In genomic region chr16:86748643-86749042, GRCh38 we compare ENCODE assay signal across 20 cellular contexts.
DNase-seq lines count a peak whose midpoint lies in the region; ATAC-seq and TF ChIP-seq lines count a peak whose summit lies in the region.
"Had no signal": no experiment of that assay in that cellular context is flagged by ENCODE, and none has a peak within 500 bp of the region (broad histone marks: within the 10 kb centered on the region; RNA-seq: fewer than 3 reads in every experiment).

No MANE protein-coding gene starts in this region.

- no peaks in the 10 kb centered on the region for H3K79me1 ChIP-seq in neuronal stem cell (ENCODE audit: low read depth, low read length)

- no peaks in the 10 kb centered on the region for H3K4me1 Mint-ChIP-seq in activated CD4-positive, alpha-beta memory T cell treated with anti-CD3 and anti-CD28 coated beads for 36 hours (ENCODE audit: low read depth)
- H3K4me1 Mint-ChIP-seq: CD4-positive, alpha-beta memory T cell had no signal

- no peak overlapping the region for H3K9ac ChIP-seq in neuronal stem cell (ENCODE audit: low read depth, low read length, poor library complexity)

- no peak overlapping the region for H2BK12ac ChIP-seq in neuronal stem cell (ENCODE audit: low read length)

- H3K27me3 ChIP-seq in SJCRH30 (no peaks in the 10 kb centered on the region), neuronal stem cell (ENCODE audit: control insufficient read depth in 3 of 3, insufficient read depth in 3 of 3, low read depth in 1 of 3, low read length in 3 of 3) (no peaks in the 10 kb centered on the region), spleen (replicated peaks in 1 of 7) (peaks cover 0 to 5% (median 0%) of the 10 kb centered on the region in 7 donors), BE2C (peaks cover 7% of the 10 kb centered on the region)

- H3K4me1 ChIP-seq in SJCRH30 (peaks cover 12% of the 10 kb centered on the region), neuronal stem cell (ENCODE audit: control insufficient read depth in 2 of 2, insufficient read depth in 1 of 2, low read depth in 1 of 2, low read length in 2 of 2) (peaks cover 0 to 4% of the 10 kb centered on the region in 2 donors), spleen (no peaks in the 10 kb centered on the region), BE2C (no peaks in the 10 kb centered on the region)

- H2AK5ac ChIP-seq in neuronal stem cell (ENCODE audit: low read depth, low read length), result peak overlapping the region; percentile 52

- H2BK5ac ChIP-seq in neuronal stem cell (ENCODE audit: low read length), result no peak overlapping the region

- intact Hi-C loops in spleen (cut with DNase I; ENCODE audit: low total_unique reads), result no loop called here
- intact Hi-C loops in activated CD4-positive, alpha-beta memory T cell treated with anti-CD3 and anti-CD28 coated beads for 36 hours (cut with micrococcal nuclease), result no loop called here

- TF ChIP-seq POLR2A in spleen (IDR thresholded peaks at IDR 0.05), result no peak

- H3K23ac ChIP-seq in neuronal stem cell (ENCODE audit: low read depth, low read length, poor library complexity), result no peak overlapping the region

- POLR2A ChIA-PET in activated CD4-positive, alpha-beta memory T cell treated with anti-CD3 and anti-CD28 coated beads for 36 hours (lab: Charles Lee), result no interaction called here

- no peaks in the 10 kb centered on the region for H3K9me3 Mint-ChIP-seq in activated CD4-positive, alpha-beta memory T cell treated with anti-CD3 and anti-CD28 coated beads for 36 hours

- H3K4me2 ChIP-seq in neuronal stem cell (ENCODE audit: insufficient read depth, low read length, poor library complexity, severe bottlenecking), result no peak overlapping the region

- DNase-seq in ELF-1 (ENCODE audit: low read depth, low spot score), result peak; percentile 52
- DNase-seq in SJCRH30, result peak; percentile 36 to 64
- DNase-seq in neuronal stem cell (ENCODE audit: low spot score), result no peak
- DNase-seq in spleen, result peak; percentile 27
- no peak for DNase-seq in BE2C
- no peak for DNase-seq in activated CD4-positive, alpha-beta memory T cell treated with anti-CD3 and anti-CD28 coated beads for 36 hours
- DNase-seq in AG08396 (ENCODE audit: low spot score), result no peak
- DNase-seq: AML-193; C1 segment of cervical spinal cord; Calu3; CD4-positive, alpha-beta memory T cell; COR-L47; DND-41; GDM1; GOT3; H7; HCEC 1CT had no signal

- H3K4me3 ChIP-seq in SJCRH30 (no peak overlapping the region), neuronal stem cell (ENCODE audit: low read length in 2 of 2) (no peak overlapping the region), spleen (no peak overlapping the region), BE2C (ENCODE audit: low read depth, low read length) (no peak overlapping the region)
- H3K4me3 ChIP-seq: GM12878 had no signal

- TF ChIP-seq CTCF in spleen (IDR thresholded peaks at IDR 0.05 in 8 of 11, conservative IDR thresholded peaks at IDR 0.05 in 3 of 11) (no peak), BE2C (IDR thresholded peaks at IDR 0.05; ENCODE audit: low read depth, low read length) (no peak)

- no peak overlapping the region for H3K14ac ChIP-seq in neuronal stem cell (ENCODE audit: low read length)

- peak overlapping the region; percentile 19 for H3K18ac ChIP-seq in neuronal stem cell (ENCODE audit: low read length)

- H2BK120ac ChIP-seq in neuronal stem cell (ENCODE audit: low read depth, low read length), result no peak overlapping the region

- no peak overlapping the region for H3K27ac Mint-ChIP-seq in activated CD4-positive, alpha-beta memory T cell treated with anti-CD3 and anti-CD28 coated beads for 36 hours
- H3K27ac Mint-ChIP-seq: CD4-positive, alpha-beta memory T cell had no signal

- peaks cover 5% of the 10 kb centered on the region for H3K27me3 Mint-ChIP-seq in activated CD4-positive, alpha-beta memory T cell treated with anti-CD3 and anti-CD28 coated beads for 36 hours

- WGBS in neuronal stem cell (ENCODE audit: extremely low coverage in 2 of 2, insufficient read length in 2 of 2, insufficient replicate concordance in 1 of 2), 2 donors, result no CpG with 5 or more reads among the region's 3 CpGs
- WGBS in spleen, 5 donors, result 67 to 86% (median 75%) methylated on average over 3 of the region's 3 CpGs

- no peak for ATAC-seq in GM18909 (IDR thresholded peaks at IDR 0.05; ENCODE audit: poor library complexity, unreplicated experiment)
- ATAC-seq: GM12878 had no signal

- no peaks in the 10 kb centered on the region for H3K36me3 ChIP-seq in SJCRH30
- H3K36me3 ChIP-seq in neuronal stem cell (replicated peaks in 1 of 2; ENCODE audit: control insufficient read depth in 2 of 2, insufficient read depth in 2 of 2, low read length in 2 of 2), result no peaks in the 10 kb centered on the region
- H3K36me3 ChIP-seq in spleen, result no peaks in the 10 kb centered on the region
- H3K36me3 ChIP-seq in BE2C, result no peaks in the 10 kb centered on the region

- no peak overlapping the region for H3K4me3 Mint-ChIP-seq in activated CD4-positive, alpha-beta memory T cell treated with anti-CD3 and anti-CD28 coated beads for 36 hours
- H3K4me3 Mint-ChIP-seq: CD4-positive, alpha-beta memory T cell had no signal

- CTCF ChIA-PET in activated CD4-positive, alpha-beta memory T cell treated with anti-CD3 and anti-CD28 coated beads for 36 hours (lab: Charles Lee), result no interaction called here

- no peak overlapping the region for H4K8ac ChIP-seq in neuronal stem cell (ENCODE audit: low read depth, low read length)

- no peaks in the 10 kb centered on the region for H3K9me3 ChIP-seq in SJCRH30 (replicated peaks)
- H3K9me3 ChIP-seq in neuronal stem cell (replicated peaks in 1 of 2; ENCODE audit: control insufficient read depth in 2 of 2, insufficient read depth in 1 of 2, low read depth in 1 of 2, low read length in 2 of 2), result no peaks in the 10 kb centered on the region
- no peaks in the 10 kb centered on the region for H3K9me3 ChIP-seq in spleen
- H3K9me3 ChIP-seq in BE2C, result no peaks in the 10 kb centered on the region

- H3K36me3 Mint-ChIP-seq in activated CD4-positive, alpha-beta memory T cell treated with anti-CD3 and anti-CD28 coated beads for 36 hours, result no peaks in the 10 kb centered on the region
- H3K36me3 Mint-ChIP-seq: CD4-positive, alpha-beta memory T cell had no signal

- H3K4ac ChIP-seq in neuronal stem cell (ENCODE audit: low read length), result no peak overlapping the region

- H2AFZ ChIP-seq in neuronal stem cell (ENCODE audit: low read length), result no peak overlapping the region

- no peak overlapping the region for H4K91ac ChIP-seq in neuronal stem cell (ENCODE audit: low read depth, low read length, poor library complexity)

- no peak overlapping the region for H2BK15ac ChIP-seq in neuronal stem cell (ENCODE audit: low read length)

- no peak overlapping the region for H3K27ac ChIP-seq in SJCRH30
- H3K27ac ChIP-seq in neuronal stem cell (replicated peaks; ENCODE audit: low read length), result no peak overlapping the region
- no peak overlapping the region for H3K27ac ChIP-seq in spleen
- H3K27ac ChIP-seq: 22Rv1 had no signal

Comparison
In these comparisons a context has a peak if more than half of its experiments do, and no peak if none do; other contexts are left out.
1. DNase-seq: peak in ELF-1 (single experiment), SJCRH30 (2 of 2) and spleen (single experiment); none in neuronal stem cell (single experiment), BE2C (single experiment), activated CD4-positive, alpha-beta memory T cell treated with anti-CD3 and anti-CD28 coated beads for 36 hours (single experiment) and AG08396 (single experiment).